8 cellular contexts compared by ENCODE assay signal in genomic region chr1:146401281-146401825, GRCh38.
DNase-seq lines count a peak whose midpoint lies in the region; ATAC-seq and TF ChIP-seq lines count a peak whose summit lies in the region.
"Not testable (repeated sequence)": the region's sequence is repeated elsewhere in the genome, so short reads cannot be mapped to it uniquely, and the experiment has no call there.

No MANE protein-coding gene starts in this region.

- not testable (repeated sequence) for H2AFZ ChIP-seq in osteoblast (ENCODE audit: low read length)

- intact Hi-C loops in activated T-helper 2 cell treated with anti-CD3 and anti-CD28 coated beads, Interferon-gamma antibody, Interleukin-2, Interleukin-4, amounts not matched to agents 10 μg/mL and 5 μg/mL and 100 μg/mL, durations not matched to agents 14 hours and 24 hours and 36 hours (cut with micrococcal nuclease); transverse colon (cut with DNase I; ENCODE audit: low total_unique reads): not testable (repeated sequence)

- ATAC-seq in T-cell (replicated peaks in 1 of 4), result peak; percentile 59 to 75 (median 74)

- H3K27ac ChIP-seq in osteoblast (ENCODE audit: low read depth, low read length); transverse colon: not testable (repeated sequence)

- WGBS in transverse colon (ENCODE audit: low coverage in 1 of 2), 2 donors, result 20 to 37% methylated on average over 1 to 7 of the region's 7 CpGs

- H3K9me3 Mint-ChIP-seq in T-cell; activated T-helper 2 cell treated with anti-CD3 and anti-CD28 coated beads, Interferon-gamma antibody, Interleukin-2, Interleukin-4, amounts not matched to agents 10 μg/mL and 5 μg/mL and 100 μg/mL, durations not matched to agents 14 hours and 24 hours and 36 hours; immature natural killer cell: not testable (repeated sequence)

- POLR2A ChIA-PET in T-cell (lab: Charles Lee), result not testable (repeated sequence)

- not testable (repeated sequence) for TF ChIP-seq POLR2A in transverse colon (IDR thresholded peaks at IDR 0.05)

- H3K4me1 Mint-ChIP-seq in T-cell (peaks cover 24 to 32% (median 26%) of the 10 kb centered on the region in 3 donors), immature natural killer cell (peaks cover 27 to 30% of the 10 kb centered on the region in 2 donors)
- peaks cover 23% of the 10 kb centered on the region for H3K4me1 Mint-ChIP-seq in activated T-helper 2 cell treated with anti-CD3 and anti-CD28 coated beads, Interferon-gamma antibody, Interleukin-2, Interleukin-4, amounts not matched to agents 10 μg/mL and 5 μg/mL and 100 μg/mL, durations not matched to agents 14 hours and 24 hours and 36 hours (ENCODE audit: low read depth)

- H4K20me1 ChIP-seq in osteoblast (ENCODE audit: insufficient read depth, low read length), result not testable (repeated sequence)

- not testable (repeated sequence) for H3K4me2 ChIP-seq in osteoblast (ENCODE audit: insufficient read depth, low read length)

- H3K36me3 ChIP-seq in osteoblast (ENCODE audit: insufficient read depth, low read length); transverse colon: not testable (repeated sequence)

- in situ Hi-C loops in Caki2 (cut with HindIII; ENCODE audit: low pct_unique_long_range_greater_than_20kb, low sequenced_read_pairs); transverse colon (cut with MboI; ENCODE audit: low pct_ligation_motif_present in 1 of 4, low pct_unique_long_range_greater_than_20kb in 1 of 4, low sequenced_read_pairs in 3 of 4): not testable (repeated sequence)

- H3K27ac Mint-ChIP-seq in T-cell (peak overlapping the region; percentile 85 to 95), immature natural killer cell (peak overlapping the region; percentile 83 to 95 (median 92))
- H3K27ac Mint-ChIP-seq in activated T-helper 2 cell treated with anti-CD3 and anti-CD28 coated beads, Interferon-gamma antibody, Interleukin-2, Interleukin-4, amounts not matched to agents 10 μg/mL and 5 μg/mL and 100 μg/mL, durations not matched to agents 14 hours and 24 hours and 36 hours, result peak overlapping the region; percentile 82

- TF ChIP-seq CTCF in LNCAP (IDR thresholded peaks at IDR 0.05) (peak; percentile 33; the same call in 1 of the 2 replicates), osteoblast (IDR thresholded peaks at IDR 0.05; ENCODE audit: extremely low read depth, low read depth, low read length) (peak; percentile 41), transverse colon (IDR thresholded peaks at IDR 0.05) (peak; percentile 42 to 58 (median 50))

- not testable (repeated sequence) for H3K4me3 ChIP-seq in osteoblast (ENCODE audit: insufficient read depth, low read length); transverse colon

- CTCF ChIA-PET in T-cell (lab: Charles Lee), result not testable (repeated sequence)

- H3K79me2 ChIP-seq in osteoblast (ENCODE audit: insufficient read depth, low read length), result not testable (repeated sequence)

- H3K9me3 ChIP-seq in osteoblast (ENCODE audit: low read depth, low read length); transverse colon: not testable (repeated sequence)

- not testable (repeated sequence) for H3K27me3 ChIP-seq in osteoblast (ENCODE audit: insufficient read depth, low read length); transverse colon

- not testable (repeated sequence) for TF ChIP-seq EP300 in transverse colon (IDR thresholded peaks at IDR 0.05; ENCODE audit: low read depth)

- H3K4me3 Mint-ChIP-seq in T-cell (peak overlapping the region; percentile 6 to 57 (median 31)), immature natural killer cell (peak overlapping the region; percentile 33 to 77 (median 56))
- H3K4me3 Mint-ChIP-seq in activated T-helper 2 cell treated with anti-CD3 and anti-CD28 coated beads, Interferon-gamma antibody, Interleukin-2, Interleukin-4, amounts not matched to agents 10 μg/mL and 5 μg/mL and 100 μg/mL, durations not matched to agents 14 hours and 24 hours and 36 hours (ENCODE audit: low read depth), result not testable (repeated sequence)

- not testable (repeated sequence) for H3K36me3 Mint-ChIP-seq in T-cell; activated T-helper 2 cell treated with anti-CD3 and anti-CD28 coated beads, Interferon-gamma antibody, Interleukin-2, Interleukin-4, amounts not matched to agents 10 μg/mL and 5 μg/mL and 100 μg/mL, durations not matched to agents 14 hours and 24 hours and 36 hours (ENCODE audit: low read depth); immature natural killer cell

- H3K4me1 ChIP-seq in osteoblast (ENCODE audit: insufficient read depth, low read length); transverse colon: not testable (repeated sequence)

- not testable (repeated sequence) for H3K27me3 Mint-ChIP-seq in T-cell; activated T-helper 2 cell treated with anti-CD3 and anti-CD28 coated beads, Interferon-gamma antibody, Interleukin-2, Interleukin-4, amounts not matched to agents 10 μg/mL and 5 μg/mL and 100 μg/mL, durations not matched to agents 14 hours and 24 hours and 36 hours (ENCODE audit: low read depth); immature natural killer cell (ENCODE audit: low read depth in 3 of 3)

- DNase-seq in Caki2 (ENCODE audit: low read depth) (peak; percentile 2), T-cell (peak in 7 of 34 experiments; percentile 8 to 40 (median 18)), dermis blood vessel endothelial cell (peak; percentile 9), immature natural killer cell (peak; percentile 32 to 54 (median 44))
- not testable (repeated sequence) for DNase-seq in activated T-helper 2 cell treated with anti-CD3 and anti-CD28 coated beads, Interferon-gamma antibody, Interleukin-2, Interleukin-4, amounts not matched to agents 10 μg/mL and 5 μg/mL and 100 μg/mL, durations not matched to agents 14 hours and 24 hours and 36 hours (ENCODE audit: low spot score); osteoblast (ENCODE audit: insufficient read length, low spot score, missing footprints); transverse colon
